ENCODE assay signal across 8 cellular contexts in the genomic region with DNA sequence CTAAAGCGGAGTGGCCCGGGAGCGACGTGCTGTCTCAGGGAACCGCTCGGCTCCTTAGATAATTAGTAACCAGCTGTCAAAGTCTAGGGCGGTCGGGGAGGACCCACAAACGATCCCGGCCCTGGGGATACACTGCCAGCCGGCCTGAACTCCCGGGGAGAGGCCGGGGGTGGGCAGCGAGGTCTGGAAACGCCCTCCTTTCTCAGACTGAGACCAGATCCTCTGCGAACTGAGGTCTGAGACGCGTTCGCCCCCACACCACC. TPM values are rescaled to one million over a fixed set of nuclear protein-coding genes. Genes with fewer than 3 reads are reported as not detected.
DNase-seq lines count a peak whose midpoint lies in the region; ATAC-seq, FAIRE-seq and TF ChIP-seq lines count a peak whose summit lies in the region.

No MANE protein-coding gene starts in this region.

- DNase-seq in CD4-positive, alpha-beta memory T cell, result peak in 1 of 5 donors; percentile 9
- DNase-seq in naive thymus-derived CD4-positive, alpha-beta T cell, result peak in 1 of 9 donors; percentile 26
- no peak for DNase-seq in HFFc6
- no peak for DNase-seq in HUDEP-2 (lab: John Stamatoyannopoulos, UW; ENCODE audit: unreplicated experiment in 76 of 76)
- no peak for DNase-seq in urothelium cell line (ENCODE audit: low spot score)

- FAIRE-seq in urothelium cell line (lab: Jason Lieb, UNC), result no peak

- H3K9me3 ChIP-seq in CD4-positive, alpha-beta memory T cell (ENCODE audit: control insufficient read depth in 1 of 2, low read length in 2 of 2), result no peaks in the 10 kb centered on the region
- H3K9me3 ChIP-seq in duodenal mucosa (ENCODE audit: control insufficient read depth in 1 of 2, low read length in 2 of 2), result no peaks in the 10 kb centered on the region
- no peaks in the 10 kb centered on the region for H3K9me3 ChIP-seq in naive thymus-derived CD4-positive, alpha-beta T cell (ENCODE audit: control insufficient read depth in 2 of 3, low read length in 3 of 3)

- H3K27me3 Mint-ChIP-seq in CD4-positive, alpha-beta memory T cell, result peaks cover 47 to 63% of the 10 kb centered on the region in 2 donors
- H3K27me3 Mint-ChIP-seq in naive thymus-derived CD4-positive, alpha-beta T cell, result peaks cover 65 to 91% (median 74%) of the 10 kb centered on the region in 5 donors
- H3K27me3 Mint-ChIP-seq in HFFc6 (ENCODE audit: insufficient read depth), result peaks cover 61% of the 10 kb centered on the region

- CTCF ChIA-PET in CD4-positive, alpha-beta memory T cell (lab: Charles Lee; ENCODE audit: partially characterized antibody), result no interaction called here
- CTCF ChIA-PET in naive thymus-derived CD4-positive, alpha-beta T cell (lab: Charles Lee), result no interaction called here

- H3K9ac ChIP-seq in duodenal mucosa (ENCODE audit: low read depth in 1 of 2, low read length in 2 of 2), result peak overlapping the region; percentile 69 to 76

- no peaks in the 10 kb centered on the region for H3K36me3 ChIP-seq in CD4-positive, alpha-beta memory T cell (ENCODE audit: insufficient read depth, low read length)
- H3K36me3 ChIP-seq in duodenal mucosa (ENCODE audit: control insufficient read depth in 1 of 2, insufficient read depth in 2 of 2, low read length in 2 of 2), result peaks cover 4 to 6% of the 10 kb centered on the region in 2 donors
- H3K36me3 ChIP-seq in naive thymus-derived CD4-positive, alpha-beta T cell (ENCODE audit: control insufficient read depth in 2 of 3, insufficient read depth in 3 of 3, low read length in 3 of 3), result no peaks in the 10 kb centered on the region

- TF ChIP-seq CTCF in HFFc6 (IDR thresholded peaks at IDR 0.05), result no peak

- H3K4me3 ChIP-seq in CD4-positive, alpha-beta memory T cell (ENCODE audit: low read length in 2 of 2), result no peak overlapping the region
- H3K4me3 ChIP-seq in duodenal mucosa (ENCODE audit: low read depth in 1 of 2, low read length in 2 of 2), result peak overlapping the region; percentile 76 to 82
- no peak overlapping the region for H3K4me3 ChIP-seq in naive thymus-derived CD4-positive, alpha-beta T cell (ENCODE audit: low read length)

- intact Hi-C loops in CD4-positive, alpha-beta memory T cell (cut with micrococcal nuclease), result no loop called here
- intact Hi-C loops in naive thymus-derived CD4-positive, alpha-beta T cell (cut with micrococcal nuclease), result loop anchor here in 1 of 2 donors (5.0 kb wide), 2 partner anchors 49 to 801 kb away; no protein-coding TSS in a partner anchor

- peaks cover 55% of the 10 kb centered on the region for H3K27me3 ChIP-seq in CD4-positive, alpha-beta memory T cell (ENCODE audit: insufficient read depth, low read length)
- peaks cover 33 to 40% of the 10 kb centered on the region in 2 donors for H3K27me3 ChIP-seq in duodenal mucosa (ENCODE audit: control insufficient read depth in 1 of 2, insufficient read depth in 2 of 2, low read length in 2 of 2)
- H3K27me3 ChIP-seq in naive thymus-derived CD4-positive, alpha-beta T cell (ENCODE audit: control insufficient read depth in 2 of 2, insufficient read depth in 2 of 2, low read length in 2 of 2), result peaks cover 16 to 30% of the 10 kb centered on the region in 2 donors

- H3K36me3 Mint-ChIP-seq in CD4-positive, alpha-beta memory T cell, result no peaks in the 10 kb centered on the region
- H3K36me3 Mint-ChIP-seq in naive thymus-derived CD4-positive, alpha-beta T cell, result no peaks in the 10 kb centered on the region
- no peaks in the 10 kb centered on the region for H3K36me3 Mint-ChIP-seq in HFFc6 (ENCODE audit: low read depth)

- peaks cover 11 to 34% (median 22%) of the 10 kb centered on the region in 4 donors for H3K4me1 Mint-ChIP-seq in CD4-positive, alpha-beta memory T cell
- H3K4me1 Mint-ChIP-seq in naive thymus-derived CD4-positive, alpha-beta T cell, result peaks cover 14 to 34% (median 24%) of the 10 kb centered on the region in 7 donors
- H3K4me1 Mint-ChIP-seq in HFFc6 (ENCODE audit: low read depth), result no peaks in the 10 kb centered on the region

- peaks cover 0 to 2% (median 0%) of the 10 kb centered on the region in 8 donors for H3K9me3 Mint-ChIP-seq in CD4-positive, alpha-beta memory T cell
- peaks cover 0 to 1% (median 0%) of the 10 kb centered on the region in 11 donors for H3K9me3 Mint-ChIP-seq in naive thymus-derived CD4-positive, alpha-beta T cell
- H3K9me3 Mint-ChIP-seq in HFFc6, result no peaks in the 10 kb centered on the region

- POLR2A ChIA-PET in CD4-positive, alpha-beta memory T cell (lab: Charles Lee; ENCODE audit: partially characterized antibody), result no interaction called here
- POLR2A ChIA-PET in naive thymus-derived CD4-positive, alpha-beta T cell (lab: Charles Lee), result no interaction called here

- H3K27ac ChIP-seq in CD4-positive, alpha-beta memory T cell (ENCODE audit: low read depth, low read length), result no peak overlapping the region
- peak overlapping the region; percentile 86 for H3K27ac ChIP-seq in duodenal mucosa (ENCODE audit: low read depth, low read length)
- no peak overlapping the region for H3K27ac ChIP-seq in naive thymus-derived CD4-positive, alpha-beta T cell (ENCODE audit: low read depth, low read length)

- H3K4me3 Mint-ChIP-seq in CD4-positive, alpha-beta memory T cell, result peak overlapping the region in 7 of 8 donors; percentile 36 to 84 (median 63)
- peak overlapping the region in 9 of 10 donors; percentile 38 to 80 (median 71) for H3K4me3 Mint-ChIP-seq in naive thymus-derived CD4-positive, alpha-beta T cell
- H3K4me3 Mint-ChIP-seq in HFFc6, result no peak overlapping the region; the same call in 1 of the 2 replicates

- H3K27ac Mint-ChIP-seq in CD4-positive, alpha-beta memory T cell, result peak overlapping the region in 1 of 7 donors; percentile 18
- no peak overlapping the region for H3K27ac Mint-ChIP-seq in naive thymus-derived CD4-positive, alpha-beta T cell
- H3K27ac Mint-ChIP-seq in HFFc6, result no peak overlapping the region

- ATAC-seq in GM21619 (IDR thresholded peaks at IDR 0.05; ENCODE audit: unreplicated experiment) (peak; percentile 26), HG02884 (IDR thresholded peaks at IDR 0.05; ENCODE audit: unreplicated experiment) (no peak)
- ATAC-seq in naive thymus-derived CD4-positive, alpha-beta T cell, result no peak

- peaks cover 41% of the 10 kb centered on the region for H3K4me1 ChIP-seq in CD4-positive, alpha-beta memory T cell (ENCODE audit: insufficient read depth, low read length)
- H3K4me1 ChIP-seq in duodenal mucosa (ENCODE audit: control insufficient read depth in 1 of 2, insufficient read depth in 2 of 2, low read length in 2 of 2), result peaks cover 16 to 18% of the 10 kb centered on the region in 2 donors
- H3K4me1 ChIP-seq in naive thymus-derived CD4-positive, alpha-beta T cell (ENCODE audit: control insufficient read depth in 2 of 2, insufficient read depth in 2 of 2, low read length in 2 of 2), result peaks cover 8 to 25% of the 10 kb centered on the region in 2 donors

RNA-seq across cellular contexts. Expression of a gene that starts 1.3 kb away (rescaled TPM):
- total RNA-seq in CD4-positive, alpha-beta memory T cell, result not detected
- not detected for polyA plus RNA-seq in CD4-positive, alpha-beta memory T cell
- 1 to 10 TPM in 1 of 5 experiments, not detected in 4; 1.4 TPM for total RNA-seq in naive thymus-derived CD4-positive, alpha-beta T cell
- polyA plus RNA-seq in naive thymus-derived CD4-positive, alpha-beta T cell, result not detected
- total RNA-seq in HFFc6 (2021; fragmentation: NEBNext Ultra II Directional; extraction: Animal tissue kit (Norgen Biotek cat#: 25700)), result not detected

Comparison
In these comparisons a context has a peak if more than half of its experiments do, and no peak if none do; other contexts are left out.
1. H3K4me3 ChIP-seq: peak in duodenal mucosa (2 of 2); none in CD4-positive, alpha-beta memory T cell (0 of 2) and naive thymus-derived CD4-positive, alpha-beta T cell (single experiment).